1 cellular context compared by ENCODE assay signal in genomic region chr16:30922420-30922959, GRCh38.
TF ChIP-seq lines count a peak whose summit lies in the region.

No MANE protein-coding gene starts in this region.

TF ChIP-seq in liver, 16 proteins besides CTCF, POLR2A, EP300 and RAD21 (continued from another document):
- TF ChIP-seq ZBTB33 (IDR thresholded peaks at IDR 0.05): peak; percentile 97
- TF ChIP-seq FOXA1 (IDR thresholded peaks at IDR 0.05): peak; percentile 31
- peak; percentile 35 for TF ChIP-seq FOXA2 (IDR thresholded peaks at IDR 0.05)
- no peak for TF ChIP-seq YY1 (IDR thresholded peaks at IDR 0.05)
- TF ChIP-seq ATF3 (IDR thresholded peaks at IDR 0.05): peak; percentile 12
- no peak for TF ChIP-seq HNF4G (IDR thresholded peaks at IDR 0.05)
- peak; percentile 57 for TF ChIP-seq SP1 (IDR thresholded peaks at IDR 0.05)
TF ChIP-seq in liver: peak in this region for 11.
